In genomic region chr17:55348749-55349354, GRCh38 we compare ENCODE assay signal across 8 cellular contexts.
DNase-seq lines count a peak whose midpoint lies in the region; ATAC-seq and TF ChIP-seq lines count a peak whose summit lies in the region.

No MANE protein-coding gene starts in this region.

- no peaks in the 10 kb centered on the region for H4K20me1 ChIP-seq in DND-41 (ENCODE audit: insufficient read depth, low read length)

- H3K4me2 ChIP-seq in DND-41 (ENCODE audit: insufficient read depth, low read length), result no peak overlapping the region

- DNase-seq in DND-41 (peak; percentile 60), NCI-H345 (lab: John Stamatoyannopoulos, UW) (peak; percentile 33), ecto neural progenitor cell (ENCODE audit: low spot score) (peak; percentile 69), memory B cell (ENCODE audit: low spot score in 2 of 2) (peak; percentile 20 to 25), substantia nigra (lab: John Stamatoyannopoulos, UW) (peak in 29 of 49 donors; percentile 0 to 32 (median 11))
- DNase-seq in activated CD4-positive, alpha-beta T cell treated with anti-CD3 and anti-CD28 coated beads for 4 hours, result peak; percentile 38 to 42

- no peak overlapping the region for H3K27ac ChIP-seq in DND-41 (ENCODE audit: low read length)
- no peak overlapping the region for H3K27ac ChIP-seq in substantia nigra (ENCODE audit: low read depth, low read length, poor library complexity, severe bottlenecking)

- peaks cover 3% of the 10 kb centered on the region for H3K36me3 Mint-ChIP-seq in memory B cell

- H3K9me3 Mint-ChIP-seq in memory B cell, result peaks cover 7% of the 10 kb centered on the region

- no peaks in the 10 kb centered on the region for H3K36me3 ChIP-seq in DND-41 (ENCODE audit: insufficient read depth, low read length)

- ATAC-seq in DND-41 (ENCODE audit: insufficient read depth, low read depth), result no peak
- peak; percentile 74 for ATAC-seq in HG02885 (IDR thresholded peaks at IDR 0.05; ENCODE audit: poor library complexity, unreplicated experiment)
- peak; percentile 48 for ATAC-seq in memory B cell (ENCODE audit: low read depth)
- ATAC-seq in HG02938 (IDR thresholded peaks at IDR 0.05; ENCODE audit: unreplicated experiment), result no peak

- TF ChIP-seq CTCF in DND-41 (IDR thresholded peaks at IDR 0.05; ENCODE audit: borderline replicate concordance, extremely low read depth, low read length, poor library complexity, severe bottlenecking), result peak; percentile 73

- H3K79me2 ChIP-seq in DND-41 (ENCODE audit: insufficient read depth, low read length), result no peaks in the 10 kb centered on the region

- H3K27me3 ChIP-seq in DND-41 (ENCODE audit: insufficient read depth, low read length, poor library complexity), result no peaks in the 10 kb centered on the region

- H3K4me1 ChIP-seq in DND-41 (ENCODE audit: insufficient read depth, low read length), result peaks cover 24% of the 10 kb centered on the region

- H3K4me3 ChIP-seq in DND-41 (ENCODE audit: low read depth in 1 of 2, low read length in 2 of 2), result no peak overlapping the region

- H2AFZ ChIP-seq in DND-41 (ENCODE audit: low read depth, low read length), result no peak overlapping the region

- H3K4me1 Mint-ChIP-seq in memory B cell, result peaks cover 2% of the 10 kb centered on the region

- no peak overlapping the region for H3K9ac ChIP-seq in DND-41 (ENCODE audit: low read depth, low read length)

- H3K27me3 Mint-ChIP-seq in memory B cell, result peaks cover 4% of the 10 kb centered on the region

- H3K9me3 ChIP-seq in DND-41 (ENCODE audit: insufficient read depth, low read length, severe bottlenecking), result no peaks in the 10 kb centered on the region

- H3K27ac Mint-ChIP-seq in memory B cell, result no peak overlapping the region

- H3K4me3 Mint-ChIP-seq in memory B cell, result no peak overlapping the region

Comparison
In these comparisons a context has a peak if more than half of its experiments do, and no peak if none do; other contexts are left out.
1. ATAC-seq: peak in HG02885 (single experiment) and memory B cell (single experiment); none in DND-41 (single experiment) and HG02938 (single experiment).
2. DNase-seq: peak in every context shown above with its lines; median percentile 69 in ecto neural progenitor cell; 60 in DND-41; 40 in activated CD4-positive, alpha-beta T cell treated with anti-CD3 and anti-CD28 coated beads for 4 hours; 33 in NCI-H345; 22 in memory B cell; 11 in substantia nigra.